ENCODE assay signal across 9 cellular contexts in the genomic region with DNA sequence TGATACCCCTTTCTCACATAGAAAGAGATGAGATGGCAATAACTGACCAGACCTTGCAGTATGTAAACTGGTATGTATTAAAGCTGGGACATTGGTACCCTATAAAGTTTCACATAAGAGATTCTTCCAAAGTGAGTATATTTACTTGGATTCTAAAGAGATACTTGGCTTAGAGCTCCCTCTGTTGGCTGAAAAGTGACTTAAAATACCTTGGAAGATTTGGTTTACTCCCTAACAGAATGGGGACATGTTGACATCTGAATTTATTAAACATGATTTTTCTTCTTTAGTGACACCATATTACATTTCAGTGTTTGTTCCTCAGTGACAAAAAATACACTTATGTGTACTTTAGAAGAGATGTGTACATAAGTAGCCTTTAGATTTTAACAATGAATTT. TPM values are rescaled to one million over a fixed set of nuclear protein-coding genes. Genes with fewer than 3 reads are reported as not detected.
DNase-seq lines count a peak whose midpoint lies in the region; ATAC-seq, FAIRE-seq and TF ChIP-seq lines count a peak whose summit lies in the region.
"Had no signal": no experiment of that assay in that cellular context is flagged by ENCODE, and none has a peak within 500 bp of the region (broad histone marks: within the 10 kb centered on the region; RNA-seq: fewer than 3 reads in every experiment).

No MANE protein-coding gene starts in this region.

- H3K27me3 Mint-ChIP-seq in CD8-positive, alpha-beta T cell (ENCODE audit: low read depth) = no peaks in the 10 kb centered on the region
- H3K27me3 Mint-ChIP-seq in GM23338 (ENCODE audit: insufficient read depth, low read depth, poor library complexity) = no peaks in the 10 kb centered on the region

- H3K9ac ChIP-seq in GM12878 (ENCODE audit: control insufficient read depth, insufficient read depth, low read length) (no peak overlapping the region), keratinocyte (ENCODE audit: control insufficient read depth, extremely low read depth, insufficient read depth, low read length) (no peak overlapping the region)

- H3K27ac Mint-ChIP-seq in CD8-positive, alpha-beta T cell = no peak overlapping the region
- no peak overlapping the region for H3K27ac Mint-ChIP-seq in GM23338
- H3K27ac Mint-ChIP-seq: T-cell had no signal

- no peaks in the 10 kb centered on the region for H3K27me3 ChIP-seq in CD8-positive, alpha-beta T cell (ENCODE audit: insufficient read depth, low read length)
- H3K27me3 ChIP-seq in GM23338 (ENCODE audit: insufficient read depth) (no peaks in the 10 kb centered on the region), GM12878 (replicated peaks in 1 of 2; ENCODE audit: control insufficient read depth in 2 of 2, insufficient read depth in 2 of 2, low read length in 1 of 2) (no peaks in the 10 kb centered on the region; a peak in 1 of 4 replicates), keratinocyte (ENCODE audit: control insufficient read depth, extremely low read depth, insufficient read depth, low read length) (no peaks in the 10 kb centered on the region), uterus (no peaks in the 10 kb centered on the region)

- no peaks in the 10 kb centered on the region for H3K9me3 Mint-ChIP-seq in CD8-positive, alpha-beta T cell
- H3K9me3 Mint-ChIP-seq in GM23338 = no peaks in the 10 kb centered on the region
- H3K9me3 Mint-ChIP-seq: T-cell had no signal

- H3K4me1 Mint-ChIP-seq in CD8-positive, alpha-beta T cell (ENCODE audit: low read depth) = no peaks in the 10 kb centered on the region
- no peaks in the 10 kb centered on the region for H3K4me1 Mint-ChIP-seq in GM23338
- H3K4me1 Mint-ChIP-seq: T-cell had no signal

- intact Hi-C loops in CD8-positive, alpha-beta T cell (cut with DNase I, micrococcal nuclease) = loop anchor here (1.0 kb wide), 1 partner anchor 271 kb away; the partner anchor contains the start of gene SLC9A7 (in 2 of the 2)
- intact Hi-C loops in GM12878 (cut with micrococcal nuclease; ENCODE audit: unreplicated experiment) = loop anchor here (1.0 to 5.0 kb wide), 3 partner anchors 128 to 273 kb away; partner anchors contain the start of gene SLC9A7
- intact Hi-C loops in uterus (cut with DNase I; ENCODE audit: low total_unique reads) = no loop called here

- DNase-seq in CD8-positive, alpha-beta T cell = peak in 1 of 7 experiments; percentile 11
- DNase-seq in GM23338 (ENCODE audit: low spot score) (peak; percentile 80), NCI-H446 treated with DMSO at 0.1 percent for 48 hours (lab: John Stamatoyannopoulos, UW) (peak; percentile 24), GM12878 (ENCODE audit: low read depth, low spot score) (peak; percentile 2), keratinocyte (ENCODE audit: low read depth, low spot score) (no peak), uterus (no peak)

- H3K4me2 ChIP-seq in GM23338 (no peak overlapping the region), GM12878 (ENCODE audit: control insufficient read depth, insufficient read depth) (no peak overlapping the region), keratinocyte (ENCODE audit: control insufficient read depth, extremely low read depth, insufficient read depth, low read depth, low read length) (no peak overlapping the region)

- CTCF ChIA-PET in CD8-positive, alpha-beta T cell (lab: Charles Lee) = interaction anchor here (0.7 to 1.8 kb wide), 6 partner anchors 8 to 388 kb away, joined by 3 to 4 read pairs (median 4); no protein-coding TSS in a partner anchor
- CTCF ChIA-PET in GM12878 (lab: Yijun Ruan, JAX) = interaction anchor here (0.8 to 3.6 kb wide), 24 partner anchors 9 to 648 kb away, joined by 3 to 21 read pairs (median 5); no protein-coding TSS in a partner anchor

- RAD21 ChIA-PET in GM12878 (lab: Charles Lee; ENCODE audit: unreplicated experiment) = interaction anchor here (1.3 to 1.9 kb wide), 3 partner anchors 126 to 622 kb away, joined by 3 to 8 read pairs (median 5); no protein-coding TSS in a partner anchor

- no peak for FAIRE-seq in GM12878 (lab: Jason Lieb, UNC)
- peak; percentile 69 for FAIRE-seq in keratinocyte (lab: Jason Lieb, UNC)

- TF ChIP-seq EP300 in GM12878 (IDR thresholded peaks at IDR 0.05; ENCODE audit: borderline replicate concordance in 1 of 2, control insufficient read depth in 1 of 2, low read depth in 2 of 2, low read length in 2 of 2) = no peak

- H3K36me3 ChIP-seq in CD8-positive, alpha-beta T cell (ENCODE audit: insufficient read depth, low read length) = no peaks in the 10 kb centered on the region
- no peaks in the 10 kb centered on the region for H3K36me3 ChIP-seq in GM23338 (ENCODE audit: insufficient read depth)
- no peaks in the 10 kb centered on the region for H3K36me3 ChIP-seq in GM12878 (ENCODE audit: control insufficient read depth in 2 of 2, insufficient read depth in 2 of 2, low read length in 1 of 2)
- peaks cover 0 to 3% of the 10 kb centered on the region in 2 experiments for H3K36me3 ChIP-seq in keratinocyte (ENCODE audit: control insufficient read depth in 2 of 2, extremely low read depth in 1 of 2, insufficient read depth in 2 of 2, low read length in 2 of 2)
- no peaks in the 10 kb centered on the region for H3K36me3 ChIP-seq in uterus

- H3F3A ChIP-seq in GM23338 (replicated peaks; ENCODE audit: low read depth) = no peaks in the 10 kb centered on the region

- dilution Hi-C loops in keratinocyte (cut with MboI; ENCODE audit: extremely low pct_ligation_motif_present, low sequenced_read_pairs) = no loop called here

- H4K20me1 ChIP-seq in GM23338 (replicated peaks; ENCODE audit: insufficient read depth) (no peaks in the 10 kb centered on the region), GM12878 (ENCODE audit: control insufficient read depth, insufficient read depth) (no peaks in the 10 kb centered on the region), keratinocyte (ENCODE audit: control insufficient read depth, extremely low read depth, insufficient read depth, low read length) (no peaks in the 10 kb centered on the region)

- H2AFZ ChIP-seq in GM23338 (no peak overlapping the region), GM12878 (ENCODE audit: control insufficient read depth, low read depth, low read length) (no peak overlapping the region), keratinocyte (ENCODE audit: control insufficient read depth, low read length) (no peak overlapping the region)

- TF ChIP-seq RAD21 in GM12878 (IDR thresholded peaks at IDR 0.05; ENCODE audit: insufficient read depth, low read depth, low read length) = peak; percentile 75

- no peak overlapping the region for H3K27ac ChIP-seq in CD8-positive, alpha-beta T cell (ENCODE audit: low read depth, low read length)
- H3K27ac ChIP-seq in GM23338 (ENCODE audit: low read depth) (no peak overlapping the region), GM12878 (ENCODE audit: control insufficient read depth, insufficient read depth) (no peak overlapping the region), keratinocyte (ENCODE audit: control insufficient read depth, insufficient read depth, low read length) (no peak overlapping the region), uterus (no peak overlapping the region)

- TF ChIP-seq CTCF in CD8-positive, alpha-beta T cell (IDR thresholded peaks at IDR 0.05) = peak; percentile 35
- peak; percentile 54 to 65 for TF ChIP-seq CTCF in GM23338 (conservative IDR thresholded peaks at IDR 0.05; ENCODE audit: low read depth in 2 of 2)
- peak; percentile 54 to 66 (median 54) for TF ChIP-seq CTCF in GM12878 (IDR thresholded peaks at IDR 0.05 in 2 of 3, conservative IDR thresholded peaks at IDR 0.05 in 1 of 3; ENCODE audit: control insufficient read depth in 2 of 3, extremely low read depth in 1 of 3, insufficient read depth in 1 of 3, low read depth in 3 of 3, low read length in 3 of 3)
- peak in 2 of 3 experiments; percentile 33 to 47 for TF ChIP-seq CTCF in keratinocyte (optimal IDR thresholded peaks at IDR 0.05 in 1 of 3, IDR thresholded peaks at IDR 0.05 in 1 of 3, conservative IDR thresholded peaks at IDR 0.05 in 1 of 3; ENCODE audit: extremely low read depth in 1 of 3, insufficient read depth in 2 of 3, low read length in 3 of 3)
- TF ChIP-seq CTCF in uterus (IDR thresholded peaks at IDR 0.05) = peak; percentile 51 to 64 (median 52)

- no peaks in the 10 kb centered on the region for H3K9me2 ChIP-seq in GM23338 (ENCODE audit: insufficient read depth)

- in situ Hi-C loops in GM12878 (cut with MboI) = no loop called here

- H3K4me3 ChIP-seq in CD8-positive, alpha-beta T cell (ENCODE audit: low read depth, low read length) = no peak overlapping the region
- H3K4me3 ChIP-seq in GM23338 (no peak overlapping the region), GM12878 (no peak overlapping the region), keratinocyte (ENCODE audit: control insufficient read depth in 2 of 3, extremely low read depth in 1 of 3, insufficient read depth in 2 of 3, low read depth in 1 of 3, low read length in 3 of 3) (no peak overlapping the region), uterus (no peak overlapping the region)

- no peaks in the 10 kb centered on the region for H3K36me3 Mint-ChIP-seq in CD8-positive, alpha-beta T cell
- H3K36me3 Mint-ChIP-seq in GM23338 (ENCODE audit: low read depth) = peaks cover 3% of the 10 kb centered on the region; the same call in 2 of the 3 replicates
- H3K36me3 Mint-ChIP-seq: T-cell had no signal

- BruUV-seq in GM12878 (replicated peaks; lab: Mats Ljungman, UMichigan) = no TSS peak

- H3K9me1 ChIP-seq in keratinocyte (ENCODE audit: control insufficient read depth, extremely low read depth, insufficient read depth, low read length) = no peaks in the 10 kb centered on the region

- H3K4me1 ChIP-seq in CD8-positive, alpha-beta T cell (ENCODE audit: insufficient read depth, low read length) = no peaks in the 10 kb centered on the region
- H3K4me1 ChIP-seq in GM23338 (ENCODE audit: insufficient read depth) (no peaks in the 10 kb centered on the region), GM12878 (ENCODE audit: control insufficient read depth, insufficient read depth, low read length) (no peaks in the 10 kb centered on the region), keratinocyte (ENCODE audit: control insufficient read depth, extremely low read depth, insufficient read depth, low read length) (no peaks in the 10 kb centered on the region), uterus (no peaks in the 10 kb centered on the region)

- POLR2A ChIA-PET in CD8-positive, alpha-beta T cell (lab: Charles Lee) = no interaction called here
- POLR2A ChIA-PET in GM12878 (lab: Charles Lee) = no interaction called here

- TF ChIP-seq POLR2A in GM12878 (IDR thresholded peaks at IDR 0.05; ENCODE audit: low read depth, low read length) (no peak), uterus (IDR thresholded peaks at IDR 0.05) (no peak)

- H3K79me2 ChIP-seq in GM23338 (replicated peaks; ENCODE audit: insufficient read depth) (no peaks in the 10 kb centered on the region), GM12878 (ENCODE audit: control insufficient read depth, insufficient read depth, low read length) (no peaks in the 10 kb centered on the region), keratinocyte (ENCODE audit: control insufficient read depth, insufficient read depth, low read length) (no peaks in the 10 kb centered on the region)

- H3K9me3 ChIP-seq in CD8-positive, alpha-beta T cell (ENCODE audit: low read length) = no peaks in the 10 kb centered on the region
- no peaks in the 10 kb centered on the region for H3K9me3 ChIP-seq in GM12878 (replicated peaks; ENCODE audit: control insufficient read depth, insufficient read depth, low read length)
- H3K9me3 ChIP-seq in keratinocyte (ENCODE audit: control insufficient read depth, low read depth, low read length) = no peaks in the 10 kb centered on the region
- H3K9me3 ChIP-seq in uterus = no peaks in the 10 kb centered on the region

- SMC1A ChIA-PET in GM12878 (lab: Charles Lee; ENCODE audit: uncharacterized antibody, unreplicated experiment) = interaction anchor here (0.9 to 2.2 kb wide), 6 partner anchors 9 to 228 kb away, joined by 3 to 12 read pairs (median 6); no protein-coding TSS in a partner anchor

- ATAC-seq in CD8-positive, alpha-beta T cell = no peak
- no peak for ATAC-seq in GM23338
- ATAC-seq in GM12878 = peak; percentile 64
- no peak for ATAC-seq in GM19023 (IDR thresholded peaks at IDR 0.05; ENCODE audit: unreplicated experiment)
- ATAC-seq in GM18870 (IDR thresholded peaks at IDR 0.05; ENCODE audit: unreplicated experiment) = no peak
- ATAC-seq: T-cell had no signal

- no peak overlapping the region for H3K4me3 Mint-ChIP-seq in CD8-positive, alpha-beta T cell
- H3K4me3 Mint-ChIP-seq in GM23338 = no peak overlapping the region
- H3K4me3 Mint-ChIP-seq: T-cell had no signal

RNA-seq across cellular contexts. Expression of gene RGN, which starts 47.9 kb away (rescaled TPM):
- total RNA-seq in CD8-positive, alpha-beta T cell = not detected
- total RNA-seq in GM23338 (2014; rRNA removed; shearing (Covaris generic)) = 0.47 and 6.7 TPM in 2 replicates
- polyA plus RNA-seq in GM23338 (2016; fragmentation: Nextera tagmentation; extraction: Ambion mirVana) (5.5 and 5.9 TPM in 2 replicates), GM12878 (2011; rRNA removed) (not detected in 2 replicates), GM12878 (2014; fragmentation: Illumina TruSeq; extraction: Trizol) (not detected in 2 replicates), GM12878 (2014; fragmentation: Nextera tagmentation; extraction: Ambion mirVana) (not detected), GM12878 (2014; rRNA removed) (not detected in 2 replicates), GM12878 (2016; fragmentation: Nextera tagmentation; extraction: Ambion mirVana) (not detected), keratinocyte (not detected in 3 replicates)
- not detected in 2 replicates for total RNA-seq in GM12878 (2013; cell fraction: nucleolus; rRNA removed)
- total RNA-seq in GM12878 (2014; rRNA removed) (not detected in 2 replicates), GM12878 (2014; rRNA removed; fragmentation: Illumina TruSeq; extraction: Trizol) (not detected in 2 replicates), GM12878 (2021) (0.13 and 0.15 TPM in 2 replicates), uterus (10 to 100 TPM in 1 of 4 donors, 1 to 10 TPM in 1, under 1 TPM in 2; 0.59 to 11.3 (median 4.0) TPM)
- not detected for polyA plus RNA-seq in GM12878 (2011; ENCODE audit: low read depth)
- not detected in 2 replicates for polyA plus RNA-seq in GM12878 (2011; cell fraction: cytosol; rRNA removed)
- not detected in 2 replicates for polyA plus RNA-seq in GM12878 (2011; cell fraction: nucleus; rRNA removed)
- not detected in 2 replicates for polyA plus RNA-seq in GM12878 (2012)
- polyA minus RNA-seq in GM12878 (2011; rRNA and poly(A)+ RNA removed) = 0.10 and 0.51 TPM in 2 replicates
- not detected in 2 replicates for polyA minus RNA-seq in GM12878 (2011; cell fraction: cytosol; rRNA and poly(A)+ RNA removed)
- polyA minus RNA-seq in GM12878 (2011; cell fraction: nucleus; rRNA and poly(A)+ RNA removed) = 0.38 TPM in 1 of 2 replicates, not detected in the other
- polyA plus RNA-seq in keratinocyte (2011; ENCODE audit: low read depth) = not detected
- polyA plus RNA-seq in keratinocyte (2011; cell fraction: cytosol; rRNA removed) = not detected in 2 replicates
- not detected in 2 replicates for polyA plus RNA-seq in keratinocyte (2011; cell fraction: nucleus; rRNA removed)
- polyA plus RNA-seq in keratinocyte (2012; ENCODE audit: low replicate concordance) = not detected in 2 replicates
- polyA minus RNA-seq in keratinocyte = not detected in 3 replicates
- not detected for polyA minus RNA-seq in keratinocyte (2011; cell fraction: cytosol; rRNA and poly(A)+ RNA removed)
- polyA minus RNA-seq in keratinocyte (2011; cell fraction: nucleus; rRNA and poly(A)+ RNA removed) = 0.21 TPM in 1 of 2 replicates, not detected in the other

Comparison
In these comparisons a context has a peak if more than half of its experiments do, and no peak if none do; other contexts are left out.
1. DNase-seq: peak in GM23338 (single experiment), NCI-H446 treated with DMSO at 0.1 percent for 48 hours (single experiment) and GM12878 (single experiment); none in keratinocyte (single experiment) and uterus (0 of 2).
2. Peak in every context shown above with its lines, with median percentiles within 50 percentile points of each other: CTCF ChIP-seq.